11 cellular contexts compared by ENCODE assay signal in the genomic region with DNA sequence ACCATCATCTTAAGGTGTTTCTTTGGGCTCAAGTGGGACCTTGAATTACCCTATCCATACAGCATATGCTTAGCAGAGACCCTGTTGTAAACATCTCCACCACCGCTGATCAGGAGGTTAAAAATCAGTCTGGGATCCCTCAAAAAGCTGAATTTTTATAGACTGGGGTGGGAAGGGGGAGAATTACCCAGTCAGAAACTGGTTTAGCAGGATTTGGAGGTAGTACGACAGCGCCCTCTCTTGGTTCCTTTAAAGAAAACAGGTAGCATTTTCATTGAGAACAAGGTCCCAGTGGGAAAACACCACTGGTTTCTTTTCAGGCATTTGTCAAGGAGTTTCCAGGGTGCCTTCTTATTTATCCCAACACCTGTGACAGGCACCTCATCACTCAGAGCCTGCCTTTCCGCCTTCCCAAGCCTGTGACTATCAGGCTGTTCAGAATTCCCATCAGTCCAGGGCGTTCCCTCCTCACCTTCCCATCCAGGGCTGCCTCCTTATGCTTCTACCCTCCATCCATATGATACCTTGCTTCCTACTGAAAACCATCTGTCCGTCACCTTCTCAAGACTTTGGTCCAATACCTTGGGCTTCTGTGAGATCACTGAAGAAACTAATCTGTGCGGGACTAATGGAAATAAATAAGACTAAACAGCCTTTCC.
A peak's percentile ranks its signal among the peaks of the same experiment; 100 is the strongest.
DNase-seq lines count a peak whose midpoint lies in the region; ATAC-seq, FAIRE-seq and TF ChIP-seq lines count a peak whose summit lies in the region.
"Had no signal": no experiment of that assay in that cellular context is flagged by ENCODE, and none has a peak within 500 bp of the region (broad histone marks: within the 10 kb centered on the region; RNA-seq: fewer than 3 reads in every experiment).

No MANE protein-coding gene starts in this region.

- H3K4me1 Mint-ChIP-seq in Caco-2 (ENCODE audit: low read depth, unreplicated experiment) (no peaks in the 10 kb centered on the region), astrocyte (ENCODE audit: low read depth, unreplicated experiment) (no peaks in the 10 kb centered on the region), T-cell (no peaks in the 10 kb centered on the region)
- H3K4me1 Mint-ChIP-seq: activated naive CD8-positive, alpha-beta T cell treated with anti-CD3 and anti-CD28 coated beads for 36 hours had no signal

- CTCF ChIA-PET in Caco-2 (lab: Charles Lee) (no interaction called here), T-cell (lab: Charles Lee) (no interaction called here)

- no peak overlapping the region for H3K4me3 Mint-ChIP-seq in Caco-2 (ENCODE audit: unreplicated experiment)
- no peak overlapping the region for H3K4me3 Mint-ChIP-seq in astrocyte (ENCODE audit: unreplicated experiment)
- no peak overlapping the region for H3K4me3 Mint-ChIP-seq in T-cell
- H3K4me3 Mint-ChIP-seq: activated naive CD8-positive, alpha-beta T cell treated with anti-CD3 and anti-CD28 coated beads for 36 hours had no signal

- peak; percentile 49 to 69 for TF ChIP-seq CTCF in Caco-2 (IDR thresholded peaks at IDR 0.05; ENCODE audit: insufficient read depth in 1 of 2, low read depth in 1 of 2, low read length in 1 of 2, severe bottlenecking in 1 of 2, unreplicated experiment in 1 of 2)
- TF ChIP-seq CTCF in astrocyte (IDR thresholded peaks at IDR 0.05; ENCODE audit: insufficient read depth, low read depth, low read length): peak; percentile 48

- no peaks in the 10 kb centered on the region for H3K36me3 ChIP-seq in Caco-2 (ENCODE audit: control insufficient read depth, insufficient read depth, low read length)
- H3K36me3 ChIP-seq in astrocyte (ENCODE audit: insufficient read depth, low read length): no peaks in the 10 kb centered on the region

- H3K27me3 ChIP-seq in Caco-2 (replicated peaks; ENCODE audit: control insufficient read depth, insufficient read depth, low read length): no peaks in the 10 kb centered on the region
- no peaks in the 10 kb centered on the region for H3K27me3 ChIP-seq in astrocyte (ENCODE audit: insufficient read depth, low read length)

- no peak overlapping the region for H3K9ac ChIP-seq in astrocyte (ENCODE audit: low read length)

- no peak overlapping the region for H3K4me2 ChIP-seq in astrocyte (ENCODE audit: low read length)

- H3K27ac ChIP-seq in astrocyte (ENCODE audit: low read depth, low read length): no peak overlapping the region

- no TSS peak for BruUV-seq in Caco-2 (replicated peaks; lab: Mats Ljungman, UMichigan)

- H2AFZ ChIP-seq in astrocyte (ENCODE audit: low read depth, low read length): no peak overlapping the region

- POLR2A ChIA-PET in Caco-2 (lab: Charles Lee) (no interaction called here), T-cell (lab: Charles Lee) (no interaction called here)

- H3K4me1 ChIP-seq in Caco-2 (peaks cover 8% of the 10 kb centered on the region), astrocyte (ENCODE audit: insufficient read depth, low read length) (no peaks in the 10 kb centered on the region)

- H3K27ac Mint-ChIP-seq in Caco-2 (ENCODE audit: unreplicated experiment) (no peak overlapping the region), astrocyte (ENCODE audit: unreplicated experiment) (no peak overlapping the region), T-cell (no peak overlapping the region)
- H3K27ac Mint-ChIP-seq: activated naive CD8-positive, alpha-beta T cell treated with anti-CD3 and anti-CD28 coated beads for 36 hours had no signal

- H3K27me3 Mint-ChIP-seq in Caco-2 (ENCODE audit: insufficient read depth, unreplicated experiment): no peaks in the 10 kb centered on the region
- peaks cover 6% of the 10 kb centered on the region for H3K27me3 Mint-ChIP-seq in astrocyte (ENCODE audit: low read depth, unreplicated experiment)
- H3K27me3 Mint-ChIP-seq in T-cell: peaks cover 29 to 32% of the 10 kb centered on the region in 2 donors

- intact Hi-C loops in Caco-2 (cut with micrococcal nuclease; ENCODE audit: unreplicated experiment) (loop anchor here (1.0 to 10.0 kb wide), 3 partner anchors 40 to 455 kb away; no protein-coding TSS in a partner anchor), left colon (cut with DNase I, micrococcal nuclease) (loop anchor here in 1 of 2 donors (10.0 kb wide), 1 partner anchor 467 kb away; the partner anchor contains the start of gene SLC45A2)

- H3K4me3 ChIP-seq in Caco-2 (ENCODE audit: low read depth, low read length) (no peak overlapping the region), astrocyte (ENCODE audit: insufficient read depth, low read depth, low read length) (no peak overlapping the region)
- H3K4me3 ChIP-seq: lung had no signal

- peaks cover 18% of the 10 kb centered on the region for H3K9me3 Mint-ChIP-seq in Caco-2 (ENCODE audit: unreplicated experiment)
- no peaks in the 10 kb centered on the region for H3K9me3 Mint-ChIP-seq in astrocyte (ENCODE audit: unreplicated experiment)
- H3K9me3 Mint-ChIP-seq in T-cell: no peaks in the 10 kb centered on the region
- H3K9me3 Mint-ChIP-seq: activated naive CD8-positive, alpha-beta T cell treated with anti-CD3 and anti-CD28 coated beads for 36 hours had no signal

- H3K79me2 ChIP-seq in astrocyte (ENCODE audit: insufficient read depth, low read length): no peaks in the 10 kb centered on the region

- H3K36me3 Mint-ChIP-seq in Caco-2 (ENCODE audit: insufficient read depth, unreplicated experiment) (no peaks in the 10 kb centered on the region), astrocyte (ENCODE audit: low read depth, unreplicated experiment) (no peaks in the 10 kb centered on the region), T-cell (no peaks in the 10 kb centered on the region)
- H3K36me3 Mint-ChIP-seq: activated naive CD8-positive, alpha-beta T cell treated with anti-CD3 and anti-CD28 coated beads for 36 hours had no signal

- H4K20me1 ChIP-seq in astrocyte (ENCODE audit: insufficient read depth, low read length): no peaks in the 10 kb centered on the region

- DNase-seq in Caco-2 (peak in 1 of 2 experiments; percentile 54), M059J (ENCODE audit: low read depth) (peak; percentile 39), astrocyte (ENCODE audit: low read depth) (no peak), left colon (no peak), activated gamma-delta T cell treated with Interleukin-2 at 50 U/mL for 16 hours (no peak), GM19240 (ENCODE audit: insufficient read length, low spot score) (no peak), T-cell (no peak)
- DNase-seq in stimulated activated naive CD4-positive, alpha-beta T cell (lab: John Stamatoyannopoulos, UW): no peak
- DNase-seq: activated naive CD8-positive, alpha-beta T cell treated with anti-CD3 and anti-CD28 coated beads for 36 hours had no signal

- FAIRE-seq in astrocyte (lab: Jason Lieb, UNC): no peak
- FAIRE-seq: G401.6 had no signal

- ATAC-seq in left colon (peak; percentile 59), T-cell (replicated peaks in 1 of 4) (no peak)

- peaks cover 1% of the 10 kb centered on the region; the same call in 1 of the 2 replicates for H3K9me3 ChIP-seq in Caco-2
- no peaks in the 10 kb centered on the region for H3K9me3 ChIP-seq in astrocyte (ENCODE audit: insufficient read depth, low read depth, low read length)
